ENCODE assay signal across 15 cellular contexts in the genomic region with DNA sequence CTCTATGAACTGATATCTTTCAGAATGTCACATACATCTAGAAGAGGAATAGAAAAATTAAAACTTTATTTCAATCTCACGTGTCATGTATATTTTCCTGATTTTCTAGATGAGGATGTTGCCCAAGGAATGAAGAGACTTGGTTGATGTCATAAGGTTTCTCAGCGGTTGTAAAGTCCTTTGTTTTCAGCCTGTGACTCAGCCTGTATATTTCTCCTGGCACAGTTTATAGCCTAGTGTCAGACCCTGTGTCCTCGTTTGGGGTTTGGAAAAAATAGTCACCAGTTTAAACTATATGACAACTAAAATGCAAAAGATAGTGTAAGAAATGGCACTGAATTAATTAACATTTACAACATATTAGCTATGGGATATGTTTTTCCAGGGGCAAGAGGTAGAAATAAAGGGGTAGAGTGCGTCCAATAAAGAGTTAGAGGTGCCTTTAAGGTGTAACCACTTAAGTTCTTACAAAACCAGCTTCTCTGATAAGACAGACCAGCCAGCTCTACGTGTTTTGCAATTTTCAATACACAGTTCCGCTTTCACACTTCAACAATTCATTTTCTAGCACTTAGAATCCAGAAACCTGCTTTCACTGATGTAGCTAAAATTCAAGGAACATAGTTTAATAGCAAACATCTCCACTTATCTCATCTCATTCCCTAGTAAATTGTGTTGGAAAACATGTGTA.
A peak's percentile ranks its signal among the peaks of the same experiment; 100 is the strongest.
DNase-seq lines count a peak whose midpoint lies in the region; ATAC-seq and TF ChIP-seq lines count a peak whose summit lies in the region.
"Had no signal": no experiment of that assay in that cellular context is flagged by ENCODE, and none has a peak within 500 bp of the region (broad histone marks: within the 10 kb centered on the region; RNA-seq: fewer than 3 reads in every experiment).

No MANE protein-coding gene starts in this region.

- DNase-seq in NB4 (ENCODE audit: low read depth) (peak; percentile 49), brain microvascular endothelial cell (peak; percentile 53), renal cortical epithelial cell (ENCODE audit: low read depth) (peak; percentile 44), DMS53 (lab: John Stamatoyannopoulos, UW) (no peak), DMS79 treated with DMSO at 0.1 percent for 48 hours (lab: John Stamatoyannopoulos, UW) (no peak), ecto neural progenitor cell (ENCODE audit: low spot score) (no peak), GOT3 (lab: John Stamatoyannopoulos, UW) (no peak)
- DNase-seq: activated CD4-positive, alpha-beta T cell treated with anti-CD3 and anti-CD28 coated beads for 4 hours; CD8-positive, alpha-beta T cell; IMR-90; NCI-H2029; NK-92 treated with Interleukin-12 subunit alpha and Interleukin-12 subunit beta, amount 100 ng/mL, for 24 hours; nucleus accumbens; thyroid gland had no signal

- in situ Hi-C loops in brain microvascular endothelial cell (cut with HindIII; ENCODE audit: low pct_ligation_motif_present, low sequenced_read_pairs) = no loop called here

- H3K27me3 ChIP-seq in brain microvascular endothelial cell (replicated peaks) = no peaks in the 10 kb centered on the region
- H3K27me3 ChIP-seq: thyroid gland had no signal

- peak; percentile 79 for ATAC-seq in GM21526 (IDR thresholded peaks at IDR 0.05; ENCODE audit: low FRiP score, unreplicated experiment)
- ATAC-seq: CD8-positive, alpha-beta T cell had no signal

- TF ChIP-seq POLR2A in NB4 (IDR thresholded peaks at IDR 0.05; ENCODE audit: extremely low read depth, insufficient read length) = no peak

- TF ChIP-seq CTCF in NB4 (IDR thresholded peaks at IDR 0.05; ENCODE audit: low read depth, low read length) (no peak), brain microvascular endothelial cell (IDR thresholded peaks at IDR 0.05; ENCODE audit: low read depth, low read length, missing control alignments) (no peak)

- no peak overlapping the region for H3K4me3 ChIP-seq in NB4 (ENCODE audit: low read depth, low read length)
- H3K4me3 ChIP-seq in brain microvascular endothelial cell (ENCODE audit: low read depth, low read length) = no peak overlapping the region
- H3K4me3 ChIP-seq: thyroid gland had no signal

- no peak overlapping the region for H3K27ac ChIP-seq in brain microvascular endothelial cell
- H3K27ac ChIP-seq: thyroid gland had no signal

- no peaks in the 10 kb centered on the region for H3K36me3 ChIP-seq in brain microvascular endothelial cell (replicated peaks)
- H3K36me3 ChIP-seq: thyroid gland had no signal

Comparison
In these comparisons a context has a peak if more than half of its experiments do, and no peak if none do; other contexts are left out.
1. DNase-seq: peak in NB4 (single experiment), brain microvascular endothelial cell (single experiment) and renal cortical epithelial cell (single experiment); none in DMS53 (single experiment), DMS79 treated with DMSO at 0.1 percent for 48 hours (single experiment), ecto neural progenitor cell (single experiment) and GOT3 (single experiment).